Comparison of ENCODE assay signal across 13 cellular contexts in the genomic region with DNA sequence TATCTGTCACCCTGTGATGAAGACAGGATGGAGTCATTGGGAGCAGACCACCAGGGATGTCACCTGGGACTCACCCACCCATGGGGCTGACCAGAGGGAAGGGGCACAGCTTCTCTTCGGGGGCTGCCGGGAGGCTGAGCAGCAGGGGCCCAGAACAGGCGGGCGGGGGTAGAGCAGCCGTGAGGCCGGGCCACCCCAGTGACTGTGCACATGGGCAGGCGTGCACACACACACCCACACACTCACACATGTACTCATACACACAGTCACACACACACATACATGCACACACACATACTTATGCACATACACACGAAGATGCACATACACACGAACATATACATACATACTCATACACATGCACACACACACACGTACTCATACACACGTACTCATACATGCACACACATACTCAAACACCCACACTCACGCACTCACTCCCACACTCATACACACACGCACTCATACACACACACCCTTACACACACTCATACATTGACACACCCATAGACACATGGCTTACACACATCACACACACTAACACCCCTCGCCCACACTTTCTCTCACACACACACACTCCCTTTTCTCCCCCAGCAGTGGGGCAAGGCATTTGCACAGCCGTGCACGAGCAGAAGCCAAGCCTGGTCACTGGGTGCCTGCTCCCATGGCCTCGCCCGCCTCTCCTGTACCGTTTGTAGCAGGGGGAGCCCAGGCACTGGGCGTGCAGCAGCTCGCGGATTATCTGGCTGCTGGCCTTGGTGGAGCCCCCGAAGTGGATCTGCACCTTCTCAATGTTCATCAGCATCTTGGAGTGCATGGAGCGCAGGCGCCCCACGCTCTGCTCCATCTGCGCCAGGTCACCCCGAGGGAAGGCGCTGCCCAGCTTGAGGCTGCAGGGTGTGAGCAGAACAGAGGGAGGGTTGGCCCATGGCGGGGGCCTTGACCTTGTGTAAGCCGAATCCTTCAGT. TPM values are rescaled to one million over a fixed set of nuclear protein-coding genes. Genes with fewer than 3 reads are reported as not detected.
DNase-seq lines count a peak whose midpoint lies in the region; ATAC-seq and TF ChIP-seq lines count a peak whose summit lies in the region.
"Had no signal": no experiment of that assay in that cellular context is flagged by ENCODE, and none has a peak within 500 bp of the region (broad histone marks: within the 10 kb centered on the region; RNA-seq: fewer than 3 reads in every experiment).

No MANE protein-coding gene starts in this region.

- TF ChIP-seq CTCF in right atrium auricular region (IDR thresholded peaks at IDR 0.05) (no peak), type B pancreatic cell (conservative IDR thresholded peaks at IDR 0.05) (no peak), tibial nerve (IDR thresholded peaks at IDR 0.05) (no peak)

- ATAC-seq in right cardiac atrium (no peak), GM21786 (IDR thresholded peaks at IDR 0.05; ENCODE audit: unreplicated experiment) (no peak)
- no peak for ATAC-seq in central memory CD8-positive, alpha-beta T cell (replicated peaks; ENCODE audit: extremely low read depth, poor library complexity, severe bottlenecking)
- ATAC-seq: left cardiac atrium had no signal

- H3K36me3 ChIP-seq in right atrium auricular region (no peaks in the 10 kb centered on the region), SJCRH30 (peaks cover 3% of the 10 kb centered on the region; the same call in 1 of the 2 replicates), tibial nerve (peaks cover 0 to 37% (median 0%) of the 10 kb centered on the region in 3 donors)
- H3K36me3 ChIP-seq: transverse colon had no signal

- H3K9me3 Mint-ChIP-seq in central memory CD8-positive, alpha-beta T cell = no peaks in the 10 kb centered on the region
- no peaks in the 10 kb centered on the region for H3K9me3 Mint-ChIP-seq in type B pancreatic cell

- peaks cover 9% of the 10 kb centered on the region for H3K36me3 Mint-ChIP-seq in central memory CD8-positive, alpha-beta T cell (ENCODE audit: insufficient read depth)
- no peaks in the 10 kb centered on the region for H3K36me3 Mint-ChIP-seq in type B pancreatic cell

- H3K4me1 Mint-ChIP-seq in central memory CD8-positive, alpha-beta T cell = peaks cover 9% of the 10 kb centered on the region
- peaks cover 10% of the 10 kb centered on the region for H3K4me1 Mint-ChIP-seq in type B pancreatic cell (ENCODE audit: unreplicated experiment)

- H3K27ac Mint-ChIP-seq in central memory CD8-positive, alpha-beta T cell (ENCODE audit: low read depth) = peak overlapping the region; percentile 4
- peak overlapping the region; percentile 72 for H3K27ac Mint-ChIP-seq in type B pancreatic cell

- H3K4me3 ChIP-seq in right cardiac atrium (ENCODE audit: low read length) (no peak overlapping the region), right atrium auricular region (no peak overlapping the region), SJCRH30 (no peak overlapping the region), tibial nerve (no peak overlapping the region)
- H3K4me3 ChIP-seq: transverse colon had no signal

- DNase-seq in right cardiac atrium (peak in 2 of 3 donors; percentile 42 to 56), right atrium auricular region (ENCODE audit: low spot score) (no peak), SJCRH30 (no peak), type B pancreatic cell (ENCODE audit: extremely low spot score, unreplicated experiment) (no peak), tibial nerve (ENCODE audit: low spot score in 2 of 2) (no peak), NCI-H748 (lab: John Stamatoyannopoulos, UW; ENCODE audit: unreplicated experiment) (no peak)
- DNase-seq in central memory CD8-positive, alpha-beta T cell (ENCODE audit: low spot score in 2 of 2) = no peak
- DNase-seq: activated CD4-positive, alpha-beta T cell treated with anti-CD3 and anti-CD28 coated beads for 48 hours; DND-41; left cardiac atrium; NCI-H345; transverse colon had no signal

- H3K4me1 ChIP-seq in right cardiac atrium (ENCODE audit: control insufficient read depth, insufficient read depth, low read length) (no peaks in the 10 kb centered on the region), right atrium auricular region (peaks cover 0 to 24% of the 10 kb centered on the region in 2 donors), SJCRH30 (peaks cover 42% of the 10 kb centered on the region), tibial nerve (peaks cover 0 to 26% (median 10%) of the 10 kb centered on the region in 4 donors)

- no peak for TF ChIP-seq EP300 in tibial nerve (IDR thresholded peaks at IDR 0.05)

- TF ChIP-seq POLR2A in tibial nerve (IDR thresholded peaks at IDR 0.05) = no peak

- H3K9me3 ChIP-seq in right cardiac atrium (ENCODE audit: control insufficient read depth, low read length) = no peaks in the 10 kb centered on the region
- no peaks in the 10 kb centered on the region for H3K9me3 ChIP-seq in right atrium auricular region
- no peaks in the 10 kb centered on the region for H3K9me3 ChIP-seq in SJCRH30 (replicated peaks)
- H3K9me3 ChIP-seq in tibial nerve = no peaks in the 10 kb centered on the region
- H3K9me3 ChIP-seq: transverse colon had no signal

- no peaks in the 10 kb centered on the region for H3K27me3 Mint-ChIP-seq in central memory CD8-positive, alpha-beta T cell
- H3K27me3 Mint-ChIP-seq in type B pancreatic cell = no peaks in the 10 kb centered on the region

- 90% methylated on average over 31 of the region's 31 CpGs for WGBS in right cardiac atrium
- 86 to 87% methylated on average over 24 to 31 of the region's 31 CpGs for WGBS in tibial nerve, 2 donors

- no peak overlapping the region for H3K4me3 Mint-ChIP-seq in central memory CD8-positive, alpha-beta T cell
- H3K4me3 Mint-ChIP-seq in type B pancreatic cell = no peak overlapping the region

- H3K27ac ChIP-seq in right cardiac atrium (ENCODE audit: low read length) (no peak overlapping the region), right atrium auricular region (no peak overlapping the region), SJCRH30 (peak overlapping the region; percentile 67), tibial nerve (no peak overlapping the region)
- H3K27ac ChIP-seq: transverse colon had no signal

- intact Hi-C loops in right cardiac atrium (cut with DNase I) = loop anchor here in 3 of 4 donors (2.0 to 5.0 kb wide), 2 partner anchors 155 kb away; no protein-coding TSS in a partner anchor

- H3K27me3 ChIP-seq in right cardiac atrium (ENCODE audit: control insufficient read depth, insufficient read depth) (no peaks in the 10 kb centered on the region), right atrium auricular region (no peaks in the 10 kb centered on the region), SJCRH30 (no peaks in the 10 kb centered on the region), tibial nerve (no peaks in the 10 kb centered on the region)
- H3K27me3 ChIP-seq: transverse colon had no signal

RNA-seq across cellular contexts. Expression of a gene that starts 12.4 kb away (rescaled TPM):
- total RNA-seq in right cardiac atrium (10 to 100 TPM; 19.8 to 28.9 (median 24.5) TPM), right atrium auricular region (1 to 10 TPM; 8.4 to 9.7 TPM), type B pancreatic cell (ENCODE audit: low replicate concordance) (46.9 and 53.1 TPM in 2 replicates), tibial nerve (10 to 100 TPM; 12.7 to 26.9 (median 20.4) TPM)
- 19.5 TPM for polyA plus RNA-seq in right cardiac atrium
- 40.7 and 41.9 TPM in 2 replicates for total RNA-seq in SJCRH30 (2014; rRNA removed; shearing (Covaris generic))

RNA-seq across cellular contexts. Expression of a gene that starts 30.5 kb away (rescaled TPM):
- total RNA-seq in right cardiac atrium (1 to 10 TPM; 1.9 to 2.5 (median 2.2) TPM), right atrium auricular region (1 to 10 TPM; 1.1 to 1.2 TPM), type B pancreatic cell (ENCODE audit: low replicate concordance) (3.9 and 11.7 TPM in 2 replicates), tibial nerve (1 to 10 TPM; 2.0 to 8.4 (median 5.2) TPM)
- polyA plus RNA-seq in right cardiac atrium = 2.1 TPM
- 2.7 and 3.5 TPM in 2 replicates for total RNA-seq in SJCRH30 (2014; rRNA removed; shearing (Covaris generic))

RNA-seq across cellular contexts. Expression of a gene that starts 37.3 kb away (rescaled TPM):
- total RNA-seq in right cardiac atrium (10 to 100 TPM; 10.2 to 18.8 (median 13.9) TPM), right atrium auricular region (10 to 100 TPM in 1 of 2 donors, 1 to 10 TPM in 1; 9.5 to 13.0 TPM), type B pancreatic cell (ENCODE audit: low replicate concordance) (5.4 and 27.0 TPM in 2 replicates), tibial nerve (10 to 100 TPM; 11.1 to 18.9 (median 15.2) TPM)
- polyA plus RNA-seq in right cardiac atrium = 12.1 TPM
- 3.3 and 3.5 TPM in 2 replicates for total RNA-seq in SJCRH30 (2014; rRNA removed; shearing (Covaris generic))

Comparison
In these comparisons a context has a peak if more than half of its experiments do, and no peak if none do; other contexts are left out.
1. DNase-seq: peak in right cardiac atrium (2 of 3); none in right atrium auricular region (single experiment), SJCRH30 (0 of 2), central memory CD8-positive, alpha-beta T cell (0 of 2), type B pancreatic cell (single experiment), tibial nerve (0 of 2) and NCI-H748 (single experiment).